ENCODE assay signal across 39 cellular contexts in the genomic region with DNA sequence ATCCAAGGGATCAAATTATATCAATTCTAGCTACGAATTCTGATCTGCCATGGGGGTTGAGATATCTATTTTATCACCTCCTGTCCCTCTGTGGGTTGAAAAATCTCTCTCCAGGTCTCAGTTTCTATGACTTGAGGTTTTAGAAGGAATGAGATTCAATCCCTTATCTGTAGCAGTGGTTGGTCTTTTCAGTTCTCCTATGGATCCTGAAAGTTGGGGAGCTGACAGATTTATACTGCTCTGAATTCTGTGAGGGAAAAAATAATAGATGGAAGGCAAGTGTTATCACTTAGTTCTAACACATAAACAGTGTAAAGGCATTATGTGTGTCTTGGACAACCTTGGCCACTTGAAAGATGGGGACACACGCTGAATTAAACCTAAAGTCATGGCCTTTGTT.
"Had no signal": no experiment of that assay in that cellular context is flagged by ENCODE, and none has a peak within 500 bp of the region (broad histone marks: within the 10 kb centered on the region; RNA-seq: fewer than 3 reads in every experiment).

No MANE protein-coding gene starts in this region.

- H3K9me3 Mint-ChIP-seq: activated CD4-positive, alpha-beta memory T cell treated with anti-CD3 and anti-CD28 coated beads, Interleukin-2, amount 10 ng/mL, durations not matched to agents 7 days and 5 days; activated CD4-positive, alpha-beta T cell treated with anti-CD3 and anti-CD28 coated beads, Interleukin-2, amount 10 ng/mL, durations not matched to agents 7 days and 5 days; activated naive CD4-positive, alpha-beta T cell treated with anti-CD3 and anti-CD28 coated beads, Interleukin-2, amount 10 ng/mL, durations not matched to agents 7 days and 5 days; activated naive CD4-positive, alpha-beta T cell treated with anti-CD3 and anti-CD28 coated beads, Interleukin-2, amount 50 U/mL, for 24 hours; activated naive CD8-positive, alpha-beta T cell treated with anti-CD3 and anti-CD28 coated beads, Interleukin-2, amount 10 ng/mL, durations not matched to agents 7 days and 5 days; activated naive CD8-positive, alpha-beta T cell treated with anti-CD3 and anti-CD28 coated beads, Interleukin-2, amount 50 U/mL, for 24 hours; activated T-cell treated with anti-CD3 and anti-CD28 coated beads, Interleukin-2, amount 50 U/mL, for 24 hours; activated T-helper 2 cell treated with anti-CD3 and anti-CD28 coated beads, Interferon-gamma antibody, Interleukin-2, Interleukin-4, amounts not matched to agents 10 μg/mL and 5 μg/mL and 100 μg/mL, durations not matched to agents 14 hours and 24 hours and 36 hours; central memory CD8-positive, alpha-beta T cell; T-helper 1 cell treated with Interleukin-12 subunit alpha and Interleukin-12 subunit beta and Interleukin-4 antibody, amounts not matched to agents 30 μg/mL and 1 μg/mL, for 36 hours; T-helper 2 cell treated with Interferon-gamma antibody and Interleukin-4, amounts not matched to agents 5 μg/mL and 100 μg/mL, for 36 hours; WTC11 had no signal

- FAIRE-seq: bronchial epithelial cell had no signal

- ATAC-seq: activated CD4-positive, alpha-beta T cell treated with anti-CD3 and anti-CD28 coated beads for 36 hours; activated CD4-positive, CD25-positive, alpha-beta regulatory T cell treated with anti-CD3 and anti-CD28 coated beads, Interleukin-2, amount 50 U/mL, for 24 hours; activated CD8-positive, alpha-beta memory T cell treated with anti-CD3 and anti-CD28 coated beads, Interleukin-2, amount 10 ng/mL, durations not matched to agents 7 days and 5 days; activated CD8-positive, alpha-beta T cell treated with anti-CD3 and anti-CD28 coated beads, Interleukin-2, amount 10 ng/mL, durations not matched to agents 7 days and 5 days; activated naive CD8-positive, alpha-beta T cell treated with anti-CD3 and anti-CD28 coated beads, Interleukin-2, amount 50 U/mL, for 24 hours had no signal

- H3K4me3 Mint-ChIP-seq: activated CD4-positive, alpha-beta memory T cell treated with anti-CD3 and anti-CD28 coated beads, Interleukin-2, amount 10 ng/mL, durations not matched to agents 7 days and 5 days; activated CD4-positive, alpha-beta T cell treated with anti-CD3 and anti-CD28 coated beads for 36 hours; activated CD4-positive, alpha-beta T cell treated with anti-CD3 and anti-CD28 coated beads, Interleukin-2, amount 10 ng/mL, durations not matched to agents 7 days and 5 days; activated CD8-positive, alpha-beta memory T cell treated with anti-CD3 and anti-CD28 coated beads, Interleukin-2, amount 10 ng/mL, durations not matched to agents 7 days and 5 days; activated CD8-positive, alpha-beta T cell treated with anti-CD3 and anti-CD28 coated beads, Interleukin-2, amount 10 ng/mL, durations not matched to agents 7 days and 5 days; activated naive CD4-positive, alpha-beta T cell treated with anti-CD3 and anti-CD28 coated beads, Interleukin-2, amount 10 ng/mL, durations not matched to agents 7 days and 5 days; activated naive CD4-positive, alpha-beta T cell treated with anti-CD3 and anti-CD28 coated beads, Interleukin-2, amount 50 U/mL, for 24 hours; activated naive CD8-positive, alpha-beta T cell; activated naive CD8-positive, alpha-beta T cell treated with anti-CD3 and anti-CD28 coated beads, Interleukin-2, amount 10 ng/mL, durations not matched to agents 7 days and 5 days; activated naive CD8-positive, alpha-beta T cell treated with anti-CD3 and anti-CD28 coated beads, Interleukin-2, amount 50 U/mL, for 24 hours; activated T-cell treated with anti-CD3 and anti-CD28 coated beads, Interleukin-2, amount 50 U/mL, for 24 hours; central memory CD8-positive, alpha-beta T cell; T-helper 1 cell treated with Interleukin-12 subunit alpha and Interleukin-12 subunit beta and Interleukin-4 antibody, amounts not matched to agents 30 μg/mL and 1 μg/mL, for 36 hours; T-helper 2 cell treated with Interferon-gamma antibody and Interleukin-4, amounts not matched to agents 5 μg/mL and 100 μg/mL, for 36 hours; WTC11 had no signal

- H3K4me3 ChIP-seq: ascending aorta, cardiac muscle cell had no signal

- H3K36me3 Mint-ChIP-seq: activated CD8-positive, alpha-beta memory T cell treated with anti-CD3 and anti-CD28 coated beads, Interleukin-2, amount 10 ng/mL, durations not matched to agents 7 days and 5 days; activated naive CD4-positive, alpha-beta T cell treated with anti-CD3 and anti-CD28 coated beads, Interleukin-2, amount 10 ng/mL, durations not matched to agents 7 days and 5 days; activated naive CD4-positive, alpha-beta T cell treated with anti-CD3 and anti-CD28 coated beads, Interleukin-2, amount 50 U/mL, for 24 hours; activated naive CD8-positive, alpha-beta T cell; activated naive CD8-positive, alpha-beta T cell treated with anti-CD3 and anti-CD28 coated beads, Interleukin-2, amount 10 ng/mL, durations not matched to agents 7 days and 5 days; brain; WTC11 had no signal

- H3K27ac Mint-ChIP-seq: activated CD4-positive, alpha-beta memory T cell treated with anti-CD3 and anti-CD28 coated beads, Interleukin-2, amount 10 ng/mL, durations not matched to agents 7 days and 5 days; activated CD4-positive, alpha-beta T cell treated with anti-CD3 and anti-CD28 coated beads for 36 hours; activated CD4-positive, alpha-beta T cell treated with anti-CD3 and anti-CD28 coated beads, Interleukin-2, amount 10 ng/mL, durations not matched to agents 7 days and 5 days; activated CD8-positive, alpha-beta memory T cell treated with anti-CD3 and anti-CD28 coated beads, Interleukin-2, amount 10 ng/mL, durations not matched to agents 7 days and 5 days; activated CD8-positive, alpha-beta T cell treated with anti-CD3 and anti-CD28 coated beads, Interleukin-2, amount 10 ng/mL, durations not matched to agents 7 days and 5 days; activated naive CD4-positive, alpha-beta T cell treated with anti-CD3 and anti-CD28 coated beads, Interleukin-2, amount 10 ng/mL, durations not matched to agents 7 days and 5 days; activated naive CD4-positive, alpha-beta T cell treated with anti-CD3 and anti-CD28 coated beads, Interleukin-2, amount 50 U/mL, for 24 hours; activated naive CD8-positive, alpha-beta T cell; activated naive CD8-positive, alpha-beta T cell treated with anti-CD3 and anti-CD28 coated beads, Interleukin-2, amount 10 ng/mL, durations not matched to agents 7 days and 5 days; activated naive CD8-positive, alpha-beta T cell treated with anti-CD3 and anti-CD28 coated beads, Interleukin-2, amount 50 U/mL, for 24 hours; activated T-cell treated with anti-CD3 and anti-CD28 coated beads, Interleukin-2, amount 50 U/mL, for 24 hours; activated T-helper 2 cell treated with anti-CD3 and anti-CD28 coated beads, Interferon-gamma antibody, Interleukin-2, Interleukin-4, amounts not matched to agents 10 μg/mL and 5 μg/mL and 100 μg/mL, durations not matched to agents 14 hours and 24 hours and 36 hours; brain; T-helper 1 cell treated with Interleukin-12 subunit alpha and Interleukin-12 subunit beta and Interleukin-4 antibody, amounts not matched to agents 30 μg/mL and 1 μg/mL, for 36 hours; T-helper 2 cell treated with Interferon-gamma antibody and Interleukin-4, amounts not matched to agents 5 μg/mL and 100 μg/mL, for 36 hours; WTC11 had no signal

- H3K27ac ChIP-seq: ascending aorta, cardiac muscle cell, WERI-Rb-1 had no signal

- H3K27me3 ChIP-seq: ascending aorta, cardiac muscle cell had no signal

- H3K9me3 ChIP-seq: ascending aorta had no signal

- DNase-seq: activated CD4-positive, alpha-beta memory T cell treated with anti-CD3 and anti-CD28 coated beads, Interleukin-2, amount 10 ng/mL, durations not matched to agents 7 days and 5 days; activated CD4-positive, alpha-beta T cell treated with anti-CD3 and anti-CD28 coated beads for 1 hour; activated CD4-positive, alpha-beta T cell treated with anti-CD3 and anti-CD28 coated beads for 36 hours; activated CD4-positive, alpha-beta T cell treated with anti-CD3 and anti-CD28 coated beads for 48 hours; activated CD4-positive, alpha-beta T cell treated with anti-CD3 and anti-CD28 coated beads, Interleukin-2, amount 10 ng/mL, durations not matched to agents 7 days and 5 days; activated CD4-positive, alpha-beta T cell treated with anti-CD3 and anti-CD28 coated beads, Interleukin-2, amount 50 U/mL, for 48 hours; activated CD4-positive, CD25-positive, alpha-beta regulatory T cell; activated CD8-positive, alpha-beta memory T cell treated with anti-CD3 and anti-CD28 coated beads for 24 hours; activated CD8-positive, alpha-beta memory T cell treated with anti-CD3 and anti-CD28 coated beads, Interleukin-2, amount 10 ng/mL, durations not matched to agents 7 days and 5 days; activated CD8-positive, alpha-beta memory T cell treated with anti-CD3 and anti-CD28 coated beads, Interleukin-2, amount 50 U/mL, for 48 hours; activated CD8-positive, alpha-beta T cell treated with anti-CD3 and anti-CD28 coated beads, Interleukin-2, amount 10 ng/mL, durations not matched to agents 7 days and 5 days; activated effector memory CD4-positive, alpha-beta T cell treated with Interleukin-2 at 50 U/mL for 16 hours; activated gamma-delta T cell; activated naive CD4-positive, alpha-beta T cell treated with anti-CD3 and anti-CD28 coated beads, Interleukin-2, amount 10 ng/mL, durations not matched to agents 7 days and 5 days; activated naive CD4-positive, alpha-beta T cell treated with Interleukin-2 at 50 U/mL for 16 hours; activated naive CD8-positive, alpha-beta T cell treated with anti-CD3 and anti-CD28 coated beads, Interleukin-2, amount 10 ng/mL, durations not matched to agents 7 days and 5 days; activated naive CD8-positive, alpha-beta T cell treated with anti-CD3 and anti-CD28 coated beads, Interleukin-2, amount 50 U/mL, for 24 hours; activated T-cell treated with anti-CD3 and anti-CD28 coated beads, Interleukin-2, amount 50 U/mL, for 24 hours; activated T-cell treated with anti-CD3 and anti-CD28 coated beads, Interleukin-2, amount 50 U/mL, for 48 hours; amygdala; anterior cingulate cortex; caudate nucleus; cerebellar nuclear complex; T-helper 1 cell; T-helper 2 cell; T-helper 9 cell; WERI-Rb-1 had no signal

- H3K36me3 ChIP-seq: ascending aorta, cardiac muscle cell, WERI-Rb-1 had no signal

- H3K4me1 Mint-ChIP-seq: central memory CD8-positive, alpha-beta T cell had no signal

- H3K4me1 ChIP-seq: ascending aorta had no signal
